ENCODE assay signal across 28 cellular contexts in genomic region chr7:22343612-22344011, GRCh38.
"Had no signal": no experiment of that assay in that cellular context is flagged by ENCODE, and none has a peak within 500 bp of the region (broad histone marks: within the 10 kb centered on the region; RNA-seq: fewer than 3 reads in every experiment).

No MANE protein-coding gene starts in this region.

- ATAC-seq: activated CD8-positive, alpha-beta memory T cell treated with anti-CD3 and anti-CD28 coated beads, Interleukin-2, amount 10 ng/mL, durations not matched to agents 7 days and 5 days; activated CD8-positive, alpha-beta T cell treated with anti-CD3 and anti-CD28 coated beads, Interleukin-2, amount 10 ng/mL, durations not matched to agents 7 days and 5 days; activated naive CD8-positive, alpha-beta T cell treated with anti-CD3 and anti-CD28 coated beads, Interleukin-2, amount 50 U/mL, for 24 hours had no signal

- H3K9me3 ChIP-seq: ascending aorta had no signal

- H3K27me3 ChIP-seq: ascending aorta, cardiac muscle cell had no signal

- H3K4me1 ChIP-seq: ascending aorta had no signal

- H3K36me3 ChIP-seq: ascending aorta, cardiac muscle cell had no signal

- H3K27ac ChIP-seq: ascending aorta, cardiac muscle cell, VCaP had no signal

- H3K4me3 ChIP-seq: ascending aorta, cardiac muscle cell had no signal

- DNase-seq: activated B cell treated with CpG ODN at 0.5 μM for 24 hours; activated CD4-positive, alpha-beta memory T cell treated with anti-CD3 and anti-CD28 coated beads for 36 hours; activated CD4-positive, alpha-beta T cell treated with anti-CD3 and anti-CD28 coated beads for 4 hours; activated CD4-positive, alpha-beta T cell treated with anti-CD3 and anti-CD28 coated beads, Interleukin-2, amount 10 ng/mL, durations not matched to agents 24 days and 14 days; activated CD4-positive, alpha-beta T cell treated with anti-CD3 and anti-CD28 coated beads, Interleukin-2, amount 50 U/mL, for 1 hour; activated CD4-positive, alpha-beta T cell treated with anti-CD3 and anti-CD28 coated beads, Interleukin-2, amount 50 U/mL, for 4 hours; activated CD4-positive, CD25-positive, alpha-beta regulatory T cell treated with anti-CD3 and anti-CD28 coated beads, Interleukin-2, amount 50 U/mL, for 72 hours; activated CD8-positive, alpha-beta memory T cell treated with anti-CD3 and anti-CD28 coated beads for 24 hours; activated CD8-positive, alpha-beta memory T cell treated with anti-CD3 and anti-CD28 coated beads, Interleukin-2, amount 10 ng/mL, durations not matched to agents 7 days and 5 days; activated CD8-positive, alpha-beta memory T cell treated with anti-CD3 and anti-CD28 coated beads, Interleukin-2, amount 50 U/mL, for 48 hours; activated CD8-positive, alpha-beta T cell treated with anti-CD3 and anti-CD28 coated beads, Interleukin-2, amount 10 ng/mL, durations not matched to agents 7 days and 5 days; activated effector memory CD4-positive, alpha-beta T cell treated with Interleukin-2 at 50 U/mL for 16 hours; activated gamma-delta T cell; activated naive CD4-positive, alpha-beta T cell treated with anti-CD3 and anti-CD28 coated beads, Interleukin-2, amount 10 ng/mL, durations not matched to agents 7 days and 5 days; activated naive CD4-positive, alpha-beta T cell treated with Interleukin-2 at 50 U/mL for 16 hours; activated naive CD8-positive, alpha-beta T cell treated with anti-CD3 and anti-CD28 coated beads, Interleukin-2, amount 10 ng/mL, durations not matched to agents 7 days and 5 days; activated naive CD8-positive, alpha-beta T cell treated with anti-CD3 and anti-CD28 coated beads, Interleukin-2, amount 50 U/mL, for 24 hours; activated T-cell treated with anti-CD3 and anti-CD28 coated beads, Interleukin-2, amount 50 U/mL, for 24 hours; activated T-cell treated with anti-CD3 and anti-CD28 coated beads, Interleukin-2, amount 50 U/mL, for 48 hours; amygdala; anterior cingulate cortex; central memory CD4-positive, alpha-beta T cell; T-helper 1 cell; T-helper 2 cell; T-helper 9 cell had no signal
